21 cellular contexts compared by ENCODE assay signal in genomic region chr6:14957355-14958059, GRCh38.
"Had no signal": no experiment of that assay in that cellular context is flagged by ENCODE, and none has a peak within 500 bp of the region (broad histone marks: within the 10 kb centered on the region; RNA-seq: fewer than 3 reads in every experiment).

No MANE protein-coding gene starts in this region.

- H3K79me2 ChIP-seq: hepatocyte, parathyroid adenoma had no signal

- H3K27ac Mint-ChIP-seq: activated CD8-positive, alpha-beta T cell treated with anti-CD3 and anti-CD28 coated beads, Interleukin-2, amount 10 ng/mL, durations not matched to agents 7 days and 5 days; activated naive CD4-positive, alpha-beta T cell treated with anti-CD3 and anti-CD28 coated beads, Interleukin-2, amount 50 U/mL, for 72 hours; naive thymus-derived CD8-positive, alpha-beta T cell; WTC11 had no signal

- H3K4me1 ChIP-seq: esophagus muscularis mucosa, uterus had no signal

- DNase-seq: activated CD4-positive, alpha-beta T cell treated with anti-CD3 and anti-CD28 coated beads for 48 hours; activated CD8-positive, alpha-beta memory T cell treated with anti-CD3 and anti-CD28 coated beads, Interleukin-2, amount 50 U/mL, for 4 hours; activated CD8-positive, alpha-beta T cell treated with anti-CD3 and anti-CD28 coated beads, Interleukin-2, amount 10 ng/mL, durations not matched to agents 7 days and 5 days; activated gamma-delta T cell; activated T-cell treated with anti-CD3 and anti-CD28 coated beads, Interleukin-2, amount 50 U/mL, for 48 hours; mucosa of descending colon; naive thymus-derived CD8-positive, alpha-beta T cell; stimulated activated CD4-positive, alpha-beta T cell treated with anti-CD3 and anti-CD28 coated beads, Interleukin-12 subunit alpha, Interleukin-12 subunit beta, amount 100 ng/mL, for 4 hours; stimulated activated CD4-positive, alpha-beta T cell treated with anti-CD3 and anti-CD28 coated beads, Interleukin-2, amount 100 ng/mL, for 24 hours; thyroid gland; uterus had no signal

- H3K4me3 Mint-ChIP-seq: activated CD8-positive, alpha-beta T cell treated with anti-CD3 and anti-CD28 coated beads, Interleukin-2, amount 10 ng/mL, durations not matched to agents 7 days and 5 days; naive thymus-derived CD8-positive, alpha-beta T cell; WTC11 had no signal

- H3K4me3 ChIP-seq: cardiac muscle cell, esophagus muscularis mucosa, hepatocyte, mucosa of descending colon, thyroid gland, uterus had no signal

- ATAC-seq: activated CD8-positive, alpha-beta T cell treated with anti-CD3 and anti-CD28 coated beads, Interleukin-2, amount 10 ng/mL, durations not matched to agents 7 days and 5 days; activated naive CD4-positive, alpha-beta T cell treated with anti-CD3 and anti-CD28 coated beads, Interleukin-2, amount 50 U/mL, for 72 hours; left lobe of liver; mucosa of descending colon; naive thymus-derived CD8-positive, alpha-beta T cell; WTC11 had no signal

- H3K27ac ChIP-seq: cardiac muscle cell, esophagus muscularis mucosa, hepatocyte, parathyroid adenoma, thyroid gland, uterus had no signal

- H3K9me3 ChIP-seq: thyroid gland, uterus had no signal

- H3K27me3 Mint-ChIP-seq: naive thymus-derived CD8-positive, alpha-beta T cell had no signal

- H3K4me2 ChIP-seq: hepatocyte had no signal

- H2AFZ ChIP-seq: hepatocyte, parathyroid adenoma had no signal

- FAIRE-seq: endometrium, keratinocyte, TTC549 had no signal

- H3K36me3 ChIP-seq: cardiac muscle cell, esophagus muscularis mucosa, thyroid gland, uterus had no signal

- H3K27me3 ChIP-seq: cardiac muscle cell, esophagus muscularis mucosa, hepatocyte, thyroid gland, uterus had no signal
